Comparison of ENCODE assay signal across 26 cellular contexts in the genomic region with DNA sequence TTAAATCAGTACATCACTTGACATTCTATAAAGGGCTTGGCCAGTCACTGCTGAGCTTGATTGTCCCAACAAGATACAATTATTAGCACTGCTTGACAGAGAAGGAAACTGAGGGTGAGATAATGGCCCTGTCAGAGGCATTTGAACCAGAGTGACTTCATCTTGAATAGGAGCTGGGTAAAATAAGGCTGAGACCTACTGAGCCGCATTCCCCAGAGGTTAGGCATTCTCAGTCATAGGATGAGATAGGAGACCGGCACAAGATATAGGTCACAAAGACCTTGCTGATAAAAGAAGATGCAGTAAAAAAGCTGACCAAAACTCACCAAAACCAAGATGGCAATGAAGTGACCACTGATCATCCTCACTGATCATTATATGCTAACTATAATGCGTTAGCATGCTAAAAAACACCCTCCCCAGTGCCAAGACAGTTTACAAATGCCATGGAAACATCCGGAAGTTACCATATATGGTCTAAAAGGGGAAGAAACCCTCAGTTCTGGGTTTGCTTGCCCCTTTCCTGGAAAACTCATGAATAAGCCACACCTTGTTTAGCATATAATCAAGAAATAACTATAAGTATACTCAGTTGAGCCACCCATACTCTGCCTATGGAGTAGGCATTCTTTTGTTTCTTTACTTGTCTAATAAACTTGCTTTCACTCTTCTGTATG.
"Had no signal": no experiment of that assay in that cellular context is flagged by ENCODE, and none has a peak within 500 bp of the region (broad histone marks: within the 10 kb centered on the region; RNA-seq: fewer than 3 reads in every experiment).

No MANE protein-coding gene starts in this region.

- DNase-seq: activated CD4-positive, alpha-beta T cell treated with anti-CD3 and anti-CD28 coated beads for 1 hour; activated CD4-positive, alpha-beta T cell treated with anti-CD3 and anti-CD28 coated beads, Interleukin-2, amount 50 U/mL, for 1 hour; activated CD8-positive, alpha-beta T cell treated with anti-CD3 and anti-CD28 coated beads, Interleukin-2, amount 10 ng/mL, durations not matched to agents 7 days and 5 days; activated T-cell treated with anti-CD3 and anti-CD28 coated beads, Interleukin-2, amount 50 U/mL, for 1 hour; brain microvascular endothelial cell; central memory CD4-positive, alpha-beta T cell; effector memory CD8-positive, alpha-beta T cell; esophagus squamous epithelium; head of caudate nucleus; islet precursor cell; left colon; mesenchymal stem cell; mucosa of descending colon; nucleus accumbens; right lobe of liver; small intestine; stimulated activated CD4-positive, alpha-beta T cell treated with anti-CD3 and anti-CD28 coated beads, Interleukin-15, amount 100 ng/mL, for 24 hours; stimulated activated naive CD4-positive, alpha-beta T cell; T1000; upper lobe of right lung had no signal

- H3K4me1 Mint-ChIP-seq: activated T-helper 17 cell treated with anti-CD3 and anti-CD28 coated beads, Interleukin-2, amount 50 U/mL, for 72 hours had no signal

- H3K27me3 ChIP-seq: ascending aorta, brain microvascular endothelial cell, esophagus squamous epithelium, gastroesophageal sphincter, right lobe of liver, upper lobe of right lung had no signal

- H3K4me3 ChIP-seq: ascending aorta, esophagus squamous epithelium, gastroesophageal sphincter, mucosa of descending colon, right lobe of liver, thoracic aorta, upper lobe of right lung had no signal

- H3K9me3 Mint-ChIP-seq: activated naive CD4-positive, alpha-beta T cell treated with anti-CD3 and anti-CD28 coated beads, Interleukin-2, amount 50 U/mL, for 72 hours; activated T-helper 17 cell treated with anti-CD3 and anti-CD28 coated beads, Interleukin-2, amount 50 U/mL, for 72 hours; T-helper 1 cell treated with Interleukin-12 subunit alpha and Interleukin-12 subunit beta and Interleukin-4 antibody, amounts not matched to agents 30 μg/mL and 1 μg/mL, for 36 hours had no signal

- H3K36me3 Mint-ChIP-seq: activated naive CD4-positive, alpha-beta T cell treated with anti-CD3 and anti-CD28 coated beads, Interleukin-2, amount 50 U/mL, for 72 hours had no signal

- H3K27ac Mint-ChIP-seq: activated CD8-positive, alpha-beta T cell treated with anti-CD3 and anti-CD28 coated beads, Interleukin-2, amount 10 ng/mL, durations not matched to agents 7 days and 5 days; activated naive CD4-positive, alpha-beta T cell treated with anti-CD3 and anti-CD28 coated beads, Interleukin-2, amount 50 U/mL, for 72 hours; activated T-helper 17 cell treated with anti-CD3 and anti-CD28 coated beads, Interleukin-2, amount 50 U/mL, for 72 hours; effector memory CD8-positive, alpha-beta T cell; T-helper 1 cell treated with Interleukin-12 subunit alpha and Interleukin-12 subunit beta and Interleukin-4 antibody, amounts not matched to agents 30 μg/mL and 1 μg/mL, for 36 hours had no signal

- H3K4me1 ChIP-seq: ascending aorta, esophagus squamous epithelium, right lobe of liver, upper lobe of right lung had no signal

- H3K27me3 Mint-ChIP-seq: activated T-helper 17 cell treated with anti-CD3 and anti-CD28 coated beads, Interleukin-2, amount 50 U/mL, for 72 hours; effector memory CD8-positive, alpha-beta T cell had no signal

- H3K27ac ChIP-seq: ascending aorta, brain microvascular endothelial cell, esophagus squamous epithelium, gastroesophageal sphincter, right lobe of liver, thoracic aorta, upper lobe of right lung had no signal

- H3K9me3 ChIP-seq: ascending aorta, esophagus squamous epithelium, gastroesophageal sphincter, mucosa of descending colon, right lobe of liver, thoracic aorta, upper lobe of right lung had no signal

- ATAC-seq: activated CD8-positive, alpha-beta T cell treated with anti-CD3 and anti-CD28 coated beads, Interleukin-2, amount 10 ng/mL, durations not matched to agents 7 days and 5 days; activated naive CD4-positive, alpha-beta T cell treated with anti-CD3 and anti-CD28 coated beads, Interleukin-2, amount 50 U/mL, for 72 hours; activated T-helper 17 cell treated with anti-CD3 and anti-CD28 coated beads, Interleukin-2, amount 50 U/mL, for 72 hours; effector memory CD8-positive, alpha-beta T cell; gastroesophageal sphincter; left colon; right lobe of liver; upper lobe of right lung had no signal

- H3K4me3 Mint-ChIP-seq: activated CD8-positive, alpha-beta T cell treated with anti-CD3 and anti-CD28 coated beads, Interleukin-2, amount 10 ng/mL, durations not matched to agents 7 days and 5 days; activated T-helper 17 cell treated with anti-CD3 and anti-CD28 coated beads, Interleukin-2, amount 50 U/mL, for 72 hours; effector memory CD8-positive, alpha-beta T cell; T-helper 1 cell treated with Interleukin-12 subunit alpha and Interleukin-12 subunit beta and Interleukin-4 antibody, amounts not matched to agents 30 μg/mL and 1 μg/mL, for 36 hours had no signal

- H3K36me3 ChIP-seq: ascending aorta, brain microvascular endothelial cell, esophagus squamous epithelium, gastroesophageal sphincter, right lobe of liver, thoracic aorta, upper lobe of right lung had no signal
